ENCODE assay signal across 25 cellular contexts in the genomic region with DNA sequence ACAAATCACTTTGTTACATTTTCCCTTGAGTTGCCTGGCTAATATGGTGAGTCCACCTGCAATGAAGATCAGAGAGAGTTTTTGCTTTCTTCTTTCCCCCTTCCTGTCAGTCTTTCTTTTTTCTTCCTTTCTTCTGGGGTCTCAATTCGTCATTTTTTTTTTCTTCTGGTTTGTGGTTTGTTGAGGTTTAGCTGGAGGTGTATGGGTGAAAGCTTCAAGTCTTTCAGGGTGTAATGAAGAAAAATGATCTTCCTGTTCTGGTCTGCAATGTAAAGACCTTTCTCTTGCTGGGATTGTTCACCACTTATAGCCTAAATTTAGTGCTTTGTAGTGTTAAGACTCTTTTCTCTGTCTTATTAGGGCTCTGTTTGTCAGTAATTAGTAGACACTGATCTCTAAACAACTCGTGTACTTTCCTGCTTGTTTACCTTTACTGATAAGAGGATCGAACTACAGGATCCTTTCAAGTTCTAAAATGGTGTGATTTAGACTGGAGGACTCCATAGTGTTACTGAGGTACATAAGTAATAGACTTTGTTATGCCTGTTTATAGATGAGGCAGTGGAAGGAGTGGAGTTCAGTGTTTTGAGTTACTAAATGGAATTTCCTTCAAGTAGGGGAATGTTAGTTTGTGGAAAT.
"Had no signal": no experiment of that assay in that cellular context is flagged by ENCODE, and none has a peak within 500 bp of the region (broad histone marks: within the 10 kb centered on the region; RNA-seq: fewer than 3 reads in every experiment).

No MANE protein-coding gene starts in this region.

- H3K9me3 Mint-ChIP-seq: activated CD4-positive, alpha-beta memory T cell treated with anti-CD3 and anti-CD28 coated beads for 36 hours; activated CD4-positive, alpha-beta T cell treated with anti-CD3 and anti-CD28 coated beads, Interleukin-2, amount 10 ng/mL, durations not matched to agents 7 days and 5 days; activated T-cell treated with anti-CD3 and anti-CD28 coated beads, Interleukin-2, amount 50 U/mL, for 72 hours; activated T-helper 2 cell treated with anti-CD3 and anti-CD28 coated beads, Interferon-gamma antibody, Interleukin-2, Interleukin-4, amounts not matched to agents 10 μg/mL and 5 μg/mL and 100 μg/mL, durations not matched to agents 14 hours and 24 hours and 36 hours; T-cell had no signal

- ATAC-seq: activated T-cell treated with anti-CD3 and anti-CD28 coated beads, Interleukin-2, amount 50 U/mL, for 72 hours; K562; T-cell had no signal

- H3K27ac ChIP-seq: brain microvascular endothelial cell, cardiac muscle cell had no signal

- H3K27me3 ChIP-seq: brain microvascular endothelial cell, cardiac muscle cell had no signal

- H3K4me3 ChIP-seq: cardiac muscle cell, K562 had no signal

- H3K27me3 Mint-ChIP-seq: activated CD4-positive, alpha-beta memory T cell treated with anti-CD3 and anti-CD28 coated beads for 36 hours; activated CD4-positive, alpha-beta T cell treated with anti-CD3 and anti-CD28 coated beads, Interleukin-2, amount 10 ng/mL, durations not matched to agents 7 days and 5 days; T-cell had no signal

- H3K4me3 Mint-ChIP-seq: activated CD4-positive, alpha-beta memory T cell treated with anti-CD3 and anti-CD28 coated beads for 36 hours; activated CD4-positive, alpha-beta T cell treated with anti-CD3 and anti-CD28 coated beads, Interleukin-2, amount 10 ng/mL, durations not matched to agents 7 days and 5 days; activated T-cell treated with anti-CD3 and anti-CD28 coated beads, Interleukin-2, amount 50 U/mL, for 72 hours; T-cell had no signal

- H3K27ac Mint-ChIP-seq: activated CD4-positive, alpha-beta memory T cell treated with anti-CD3 and anti-CD28 coated beads for 36 hours; activated CD4-positive, alpha-beta T cell treated with anti-CD3 and anti-CD28 coated beads, Interleukin-2, amount 10 ng/mL, durations not matched to agents 7 days and 5 days; activated T-cell treated with anti-CD3 and anti-CD28 coated beads, Interleukin-2, amount 50 U/mL, for 72 hours; activated T-helper 2 cell treated with anti-CD3 and anti-CD28 coated beads, Interferon-gamma antibody, Interleukin-2, Interleukin-4, amounts not matched to agents 10 μg/mL and 5 μg/mL and 100 μg/mL, durations not matched to agents 14 hours and 24 hours and 36 hours; T-cell had no signal

- H3K36me3 Mint-ChIP-seq: activated CD4-positive, alpha-beta memory T cell treated with anti-CD3 and anti-CD28 coated beads for 36 hours; T-cell had no signal

- H3K36me3 ChIP-seq: brain microvascular endothelial cell, cardiac muscle cell had no signal

- FAIRE-seq: astrocyte, K562, RCC 7860, TTC549 had no signal

- DNase-seq: activated CD4-positive, alpha-beta memory T cell treated with anti-CD3 and anti-CD28 coated beads for 36 hours; activated CD4-positive, alpha-beta T cell treated with anti-CD3 and anti-CD28 coated beads, Interleukin-2, amount 10 ng/mL, durations not matched to agents 7 days and 5 days; activated CD4-positive, CD25-positive, alpha-beta regulatory T cell; activated naive CD4-positive, alpha-beta T cell treated with anti-CD3 and anti-CD28 coated beads, Interleukin-2, amount 50 U/mL, for 16 hours; activated T-cell treated with anti-CD3 and anti-CD28 coated beads for 4 hours; activated T-cell treated with anti-CD3 and anti-CD28 coated beads, Interleukin-2, amount 50 U/mL, for 72 hours; amygdala; brain microvascular endothelial cell; Kasumi-1; NCI-H1930; NCI-H2171; NCI-H226; NCI-H526; NCI-H774; NK-92 treated with Interleukin-12 subunit alpha and Interleukin-12 subunit beta, amount 100 ng/mL, for 24 hours; SHP77; T-cell; T-helper 2 cell; T1000 had no signal
